8 cellular contexts compared by ENCODE assay signal in genomic region chr16:75648265-75649076, GRCh38. TPM values are rescaled to one million over a fixed set of nuclear protein-coding genes. Genes with fewer than 3 reads are reported as not detected.
DNase-seq lines count a peak whose midpoint lies in the region; ATAC-seq and TF ChIP-seq lines count a peak whose summit lies in the region.

No MANE protein-coding gene starts in this region.

- H3K9me2 ChIP-seq in SK-N-SH: no peaks in the 10 kb centered on the region

- ATAC-seq in activated naive CD4-positive, alpha-beta T cell treated with anti-CD3 and anti-CD28 coated beads, Interleukin-2, amount 50 U/mL, for 72 hours: peak; percentile 37 to 45

- H3F3A ChIP-seq in SK-N-SH (replicated peaks; ENCODE audit: insufficient read depth): peaks cover 9% of the 10 kb centered on the region

- CTCF ChIA-PET in SK-N-SH (lab: Yijun Ruan, JAX): interaction anchor here (0.7 to 1.4 kb wide), 4 partner anchors 27 to 409 kb away, joined by 3 read pairs; no protein-coding TSS in a partner anchor

- H3K27ac ChIP-seq in SK-N-SH (ENCODE audit: low read depth in 2 of 2, low read length in 1 of 2) (peak overlapping the region; percentile 72 to 92), thymus (ENCODE audit: low read depth) (peak overlapping the region; percentile 100)

- TF ChIP-seq EP300 in SK-N-SH (IDR thresholded peaks at IDR 0.05; ENCODE audit: borderline replicate concordance in 1 of 2, low read depth in 1 of 2, low read length in 1 of 2): no peak

- WGBS in SK-N-SH (ENCODE audit: low lambda C conversion rate): under 1% methylated on average over 35 of the region's 62 CpGs
- under 1% methylated on average over 62 of the region's 62 CpGs for WGBS in thymus

- H3K4me1 Mint-ChIP-seq in osteocyte (ENCODE audit: unreplicated experiment): peaks cover 61% of the 10 kb centered on the region

- H3K9me3 ChIP-seq in SK-N-SH: no peaks in the 10 kb centered on the region
- no peaks in the 10 kb centered on the region for H3K9me3 ChIP-seq in thymus (ENCODE audit: control insufficient read depth)

- H2AFZ ChIP-seq in SK-N-SH (ENCODE audit: low read depth): peak overlapping the region; percentile 91

- H3K4me3 ChIP-seq in H7 (ENCODE audit: insufficient read depth, low read depth, low read length): peak overlapping the region; percentile 96
- H3K4me3 ChIP-seq in SK-N-SH (ENCODE audit: low read depth in 2 of 2, low read length in 1 of 2): peak overlapping the region; percentile 88 to 90
- peak overlapping the region; percentile 90 for H3K4me3 ChIP-seq in thymus (ENCODE audit: low read length)

- DNase-seq in GDM1 (lab: John Stamatoyannopoulos, UW) (peak; percentile 5), H7 (peak; percentile 87), M059J (ENCODE audit: low read depth) (peak; percentile 74), SK-N-SH (peak; percentile 85), head of caudate nucleus (peak; percentile 79 to 96 (median 89)), osteocyte (ENCODE audit: extremely low spot score, unreplicated experiment) (peak; percentile 93)
- DNase-seq in activated naive CD4-positive, alpha-beta T cell treated with anti-CD3 and anti-CD28 coated beads, Interleukin-2, amount 50 U/mL, for 72 hours (ENCODE audit: low spot score in 2 of 2): peak; percentile 79 to 83

- H3K9ac ChIP-seq in SK-N-SH: peak overlapping the region; percentile 97

- TF ChIP-seq CTCF in SK-N-SH (IDR thresholded peaks at IDR 0.05): no peak
- no peak for TF ChIP-seq CTCF in osteocyte (IDR thresholded peaks at IDR 0.05)

- no peaks in the 10 kb centered on the region for H3K27me3 Mint-ChIP-seq in osteocyte (ENCODE audit: unreplicated experiment)

- no peaks in the 10 kb centered on the region for H3K27me3 ChIP-seq in H7 (ENCODE audit: control insufficient read depth, insufficient read depth, low read length)
- H3K27me3 ChIP-seq in SK-N-SH (ENCODE audit: insufficient read depth): no peaks in the 10 kb centered on the region
- H3K27me3 ChIP-seq in thymus (ENCODE audit: control insufficient read depth, insufficient read depth): no peaks in the 10 kb centered on the region

- peak overlapping the region; percentile 93 for H3K4me2 ChIP-seq in SK-N-SH

- no peak for TF ChIP-seq RAD21 in SK-N-SH (IDR thresholded peaks at IDR 0.05; ENCODE audit: low read length)

- POLR2A ChIA-PET in SK-N-SH (lab: Yijun Ruan, JAX): interaction anchor here (0.6 to 1.4 kb wide), 2 partner anchors 18 to 174 kb away, joined by 3 to 7 read pairs; no protein-coding TSS in a partner anchor

- H3K36me3 Mint-ChIP-seq in activated naive CD4-positive, alpha-beta T cell treated with anti-CD3 and anti-CD28 coated beads, Interleukin-2, amount 50 U/mL, for 72 hours: peaks cover 36 to 40% of the 10 kb centered on the region in 2 donors
- peaks cover 10% of the 10 kb centered on the region for H3K36me3 Mint-ChIP-seq in osteocyte (ENCODE audit: unreplicated experiment)

- H3K4me1 ChIP-seq in SK-N-SH (ENCODE audit: control insufficient read depth in 1 of 2, insufficient read depth in 2 of 2, low read depth in 1 of 2, low read length in 1 of 2) (peaks cover 9 to 21% of the 10 kb centered on the region in 2 experiments; a peak in 3 of 4 replicates), thymus (ENCODE audit: control insufficient read depth, insufficient read depth, low read length) (peaks cover 12% of the 10 kb centered on the region)

- H3K9me3 Mint-ChIP-seq in activated naive CD4-positive, alpha-beta T cell treated with anti-CD3 and anti-CD28 coated beads, Interleukin-2, amount 50 U/mL, for 72 hours: no peaks in the 10 kb centered on the region
- H3K9me3 Mint-ChIP-seq in osteocyte (ENCODE audit: unreplicated experiment): no peaks in the 10 kb centered on the region

- H3K36me3 ChIP-seq in H7 (replicated peaks; ENCODE audit: control insufficient read depth, insufficient read depth, low read length) (peaks cover 4% of the 10 kb centered on the region), SK-N-SH (replicated peaks in 1 of 2; ENCODE audit: control insufficient read depth in 1 of 2, insufficient read depth in 2 of 2, low read length in 1 of 2) (peaks cover 18 to 20% of the 10 kb centered on the region in 2 experiments), thymus (ENCODE audit: control insufficient read depth, insufficient read depth) (peaks cover 3% of the 10 kb centered on the region)

- H3K79me2 ChIP-seq in SK-N-SH (ENCODE audit: insufficient read depth): peaks cover 97% of the 10 kb centered on the region

- intact Hi-C loops in head of caudate nucleus (cut with DNase I): no loop called here

- peak overlapping the region; percentile 92 for H3K4me3 Mint-ChIP-seq in osteocyte (ENCODE audit: unreplicated experiment)

- H3K27ac Mint-ChIP-seq in activated naive CD4-positive, alpha-beta T cell treated with anti-CD3 and anti-CD28 coated beads, Interleukin-2, amount 50 U/mL, for 72 hours: peak overlapping the region; percentile 96 to 97
- H3K27ac Mint-ChIP-seq in osteocyte (ENCODE audit: unreplicated experiment): peak overlapping the region; percentile 98

- peaks cover 41% of the 10 kb centered on the region for H4K20me1 ChIP-seq in SK-N-SH (ENCODE audit: insufficient read depth)

TF ChIP-seq in SK-N-SH, 30 proteins besides CTCF, POLR2A, EP300 and RAD21:
- peak; percentile 89 for TF ChIP-seq YY1 (IDR thresholded peaks at IDR 0.05; ENCODE audit: low read depth)
- peak; percentile 52; the same call in 1 of the 2 replicates for TF ChIP-seq POLR2AphosphoS5 (IDR thresholded peaks at IDR 0.05; ENCODE audit: low read depth, low read length)
- TF ChIP-seq CHD2 (IDR thresholded peaks at IDR 0.05; ENCODE audit: low read length, partially characterized antibody): no peak
- TF ChIP-seq MAX (IDR thresholded peaks at IDR 0.05; ENCODE audit: low read depth): peak; percentile 7; the same call in 1 of the 2 replicates
TF ChIP-seq in SK-N-SH: peak in this region for 3.

RNA-seq across cellular contexts. Expression of gene TERF2IP, which starts 0.9 kb away (rescaled TPM):
- total RNA-seq in H7 (2014; rRNA removed; shearing (Covaris generic)): 17.5 and 25.5 TPM in 2 replicates
- 52.9 and 65.4 TPM in 2 replicates for total RNA-seq in M059J (2014; rRNA removed; shearing (Covaris generic))
- polyA plus RNA-seq in SK-N-SH (2012; rRNA removed): 31.6 and 32.0 TPM in 2 replicates
- polyA plus RNA-seq in SK-N-SH (2012; cell fraction: cytosol; rRNA removed): 40.2 and 50.7 TPM in 2 replicates
- 27.5 and 28.8 TPM in 2 replicates for polyA plus RNA-seq in SK-N-SH (2012; cell fraction: nucleus; rRNA removed)
- 10 to 100 TPM; 54.9 to 89.9 TPM for total RNA-seq in activated naive CD4-positive, alpha-beta T cell treated with anti-CD3 and anti-CD28 coated beads, Interleukin-2, amount 50 U/mL, for 72 hours
- total RNA-seq in osteocyte: 65.8 and 66.4 TPM in 2 replicates
- polyA plus RNA-seq in thymus: 103 TPM

RNA-seq across cellular contexts. Expression of gene KARS1, which starts 1.0 kb away (rescaled TPM):
- total RNA-seq in H7 (2014; rRNA removed; shearing (Covaris generic)): 260 and 263 TPM in 2 replicates
- 180 and 185 TPM in 2 replicates for total RNA-seq in M059J (2014; rRNA removed; shearing (Covaris generic))
- polyA plus RNA-seq in SK-N-SH (2012; rRNA removed): 134 and 148 TPM in 2 replicates
- 150 and 159 TPM in 2 replicates for polyA plus RNA-seq in SK-N-SH (2012; cell fraction: cytosol; rRNA removed)
- polyA plus RNA-seq in SK-N-SH (2012; cell fraction: nucleus; rRNA removed): 78.1 and 119 TPM in 2 replicates
- 100 to 1,000 TPM; 236 to 265 TPM for total RNA-seq in activated naive CD4-positive, alpha-beta T cell treated with anti-CD3 and anti-CD28 coated beads, Interleukin-2, amount 50 U/mL, for 72 hours
- 104 and 108 TPM in 2 replicates for total RNA-seq in osteocyte
- 88.3 TPM for polyA plus RNA-seq in thymus

RNA-seq across cellular contexts. Expression of gene ADAT1, which starts 25.4 kb away (rescaled TPM):
- total RNA-seq in H7 (2014; rRNA removed; shearing (Covaris generic)): 37.4 and 42.8 TPM in 2 replicates
- 77.2 and 121 TPM in 2 replicates for total RNA-seq in M059J (2014; rRNA removed; shearing (Covaris generic))
- polyA plus RNA-seq in SK-N-SH (2012; rRNA removed): 51.1 and 67.7 TPM in 2 replicates
- 54.2 and 59.4 TPM in 2 replicates for polyA plus RNA-seq in SK-N-SH (2012; cell fraction: cytosol; rRNA removed)
- polyA plus RNA-seq in SK-N-SH (2012; cell fraction: nucleus; rRNA removed): 121 and 134 TPM in 2 replicates
- 10 to 100 TPM; 39.0 to 44.8 TPM for total RNA-seq in activated naive CD4-positive, alpha-beta T cell treated with anti-CD3 and anti-CD28 coated beads, Interleukin-2, amount 50 U/mL, for 72 hours
- 55.0 and 55.9 TPM in 2 replicates for total RNA-seq in osteocyte
- polyA plus RNA-seq in thymus: 22.2 TPM

RNA-seq across cellular contexts. Expression of gene CPHXL2, which starts 28.3 kb away (rescaled TPM):
- not detected in 2 replicates for total RNA-seq in H7 (2014; rRNA removed; shearing (Covaris generic))
- not detected in 2 replicates for total RNA-seq in M059J (2014; rRNA removed; shearing (Covaris generic))
- polyA plus RNA-seq in SK-N-SH (2012; rRNA removed) (not detected in 2 replicates), thymus (not detected)
- not detected in 2 replicates for polyA plus RNA-seq in SK-N-SH (2012; cell fraction: cytosol; rRNA removed)
- not detected in 2 replicates for polyA plus RNA-seq in SK-N-SH (2012; cell fraction: nucleus; rRNA removed)
- not detected for total RNA-seq in activated naive CD4-positive, alpha-beta T cell treated with anti-CD3 and anti-CD28 coated beads, Interleukin-2, amount 50 U/mL, for 72 hours
- total RNA-seq in osteocyte: not detected in 2 replicates

RNA-seq across cellular contexts. Expression of gene DUXB, which starts 52.8 kb away (rescaled TPM):
- total RNA-seq in H7 (2014; rRNA removed; shearing (Covaris generic)): not detected in 2 replicates
- total RNA-seq in M059J (2014; rRNA removed; shearing (Covaris generic)): not detected in 2 replicates
- polyA plus RNA-seq in SK-N-SH (2012; rRNA removed) (not detected in 2 replicates), thymus (0.14 TPM)
- not detected in 2 replicates for polyA plus RNA-seq in SK-N-SH (2012; cell fraction: cytosol; rRNA removed)
- not detected in 2 replicates for polyA plus RNA-seq in SK-N-SH (2012; cell fraction: nucleus; rRNA removed)
- not detected for total RNA-seq in activated naive CD4-positive, alpha-beta T cell treated with anti-CD3 and anti-CD28 coated beads, Interleukin-2, amount 50 U/mL, for 72 hours
- not detected in 2 replicates for total RNA-seq in osteocyte

Comparison
In these comparisons a context has a peak if more than half of its experiments do, and no peak if none do; other contexts are left out.
1. Peak in every context shown above with its lines: DNase-seq, ATAC-seq, H3K4me3 ChIP-seq and H3K27ac ChIP-seq.
2. DNase-seq: peak in every context shown above with its lines; median percentile 93 in osteocyte; 89 in head of caudate nucleus; 87 in H7; 85 in SK-N-SH; 81 in activated naive CD4-positive, alpha-beta T cell treated with anti-CD3 and anti-CD28 coated beads, Interleukin-2, amount 50 U/mL, for 72 hours; 74 in M059J; 5 in GDM1.